Comparison of ENCODE assay signal across 8 cellular contexts in the genomic region with DNA sequence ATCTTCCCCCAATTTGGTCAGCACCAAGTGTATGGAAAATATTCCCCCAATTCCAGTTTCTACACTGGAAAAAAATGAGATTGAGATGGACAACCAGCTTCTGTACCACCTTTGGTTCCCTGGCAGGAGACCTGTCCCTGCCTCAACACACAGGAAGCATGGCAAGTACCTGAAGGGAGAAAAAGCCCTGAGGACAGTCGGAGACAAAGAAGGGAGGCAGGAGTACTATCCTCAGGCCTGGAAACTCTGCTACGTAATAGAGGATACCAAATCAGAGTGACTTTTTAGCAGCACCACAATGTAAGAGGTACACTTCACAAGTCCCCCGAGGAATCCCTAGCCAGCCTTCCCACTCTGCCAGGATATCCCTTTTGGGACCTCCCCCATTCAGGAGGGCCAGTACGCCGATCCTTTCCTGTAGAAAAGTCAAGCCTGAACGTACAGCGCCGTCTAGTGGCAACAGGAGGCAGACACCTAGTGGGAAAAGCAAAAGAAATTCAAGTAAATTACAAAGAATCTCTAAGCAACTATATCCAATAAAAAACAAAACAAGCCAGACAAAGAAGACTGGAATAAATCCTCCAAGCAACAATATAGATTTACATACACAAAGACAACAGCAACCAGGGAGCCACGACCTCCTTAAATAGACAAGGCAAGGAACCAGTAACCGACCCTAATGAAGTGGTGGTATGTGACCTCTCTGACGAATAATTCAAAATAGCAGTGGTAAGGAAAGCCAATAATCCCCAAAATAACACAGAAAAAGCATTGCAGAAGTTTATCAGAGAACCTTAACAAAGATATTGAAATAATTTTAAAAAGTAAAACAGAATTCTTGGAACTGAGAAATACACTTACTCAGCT.
DNase-seq lines count a peak whose midpoint lies in the region; ATAC-seq and TF ChIP-seq lines count a peak whose summit lies in the region.

No MANE protein-coding gene starts in this region.

- no peaks in the 10 kb centered on the region for H3K27me3 ChIP-seq in neutrophil

- peak; percentile 89 for TF ChIP-seq CTCF in NB4 (IDR thresholded peaks at IDR 0.05; ENCODE audit: low read depth, low read length)
- TF ChIP-seq CTCF in neutrophil (IDR thresholded peaks at IDR 0.05) = peak; percentile 14

- no peak for TF ChIP-seq POLR2A in NB4 (IDR thresholded peaks at IDR 0.05; ENCODE audit: extremely low read depth, insufficient read length)

- no peaks in the 10 kb centered on the region for H3K4me1 ChIP-seq in neutrophil (ENCODE audit: control insufficient read depth in 1 of 2, insufficient read depth in 1 of 2, low read depth in 1 of 2, low read length in 1 of 2)

- H3K27ac ChIP-seq in neutrophil = no peak overlapping the region

- H3K9me3 ChIP-seq in neutrophil = no peaks in the 10 kb centered on the region

- H3K36me3 ChIP-seq in neutrophil = no peaks in the 10 kb centered on the region

- peak; percentile 83 for ATAC-seq in GM21786 (IDR thresholded peaks at IDR 0.05; ENCODE audit: unreplicated experiment)

- H3K4me3 ChIP-seq in NB4 (ENCODE audit: low read depth, low read length) = no peak overlapping the region
- no peak overlapping the region for H3K4me3 ChIP-seq in neutrophil (ENCODE audit: low read depth in 1 of 2, low read length in 1 of 2)

- peak; percentile 66 for DNase-seq in DMS 273 (lab: John Stamatoyannopoulos, UW; ENCODE audit: unreplicated experiment)
- no peak for DNase-seq in DMS 273 treated with DMSO at 0.1 percent for 48 hours (lab: John Stamatoyannopoulos, UW)
- DNase-seq in NB4 (ENCODE audit: low read depth) = peak; percentile 41
- DNase-seq in dermis blood vessel endothelial cell = peak; percentile 29
- no peak for DNase-seq in NCI-H1694 treated with DMSO at 0.1 percent for 48 hours (lab: John Stamatoyannopoulos, UW)
- no peak for DNase-seq in NCI-H1930 (lab: John Stamatoyannopoulos, UW)

Comparison
In these comparisons a context has a peak if more than half of its experiments do, and no peak if none do; other contexts are left out.
1. DNase-seq: peak in DMS 273 (single experiment), NB4 (single experiment) and dermis blood vessel endothelial cell (single experiment); none in DMS 273 treated with DMSO at 0.1 percent for 48 hours (single experiment), NCI-H1694 treated with DMSO at 0.1 percent for 48 hours (single experiment) and NCI-H1930 (0 of 2).